Comparison of ENCODE assay signal across 11 cellular contexts in the genomic region with DNA sequence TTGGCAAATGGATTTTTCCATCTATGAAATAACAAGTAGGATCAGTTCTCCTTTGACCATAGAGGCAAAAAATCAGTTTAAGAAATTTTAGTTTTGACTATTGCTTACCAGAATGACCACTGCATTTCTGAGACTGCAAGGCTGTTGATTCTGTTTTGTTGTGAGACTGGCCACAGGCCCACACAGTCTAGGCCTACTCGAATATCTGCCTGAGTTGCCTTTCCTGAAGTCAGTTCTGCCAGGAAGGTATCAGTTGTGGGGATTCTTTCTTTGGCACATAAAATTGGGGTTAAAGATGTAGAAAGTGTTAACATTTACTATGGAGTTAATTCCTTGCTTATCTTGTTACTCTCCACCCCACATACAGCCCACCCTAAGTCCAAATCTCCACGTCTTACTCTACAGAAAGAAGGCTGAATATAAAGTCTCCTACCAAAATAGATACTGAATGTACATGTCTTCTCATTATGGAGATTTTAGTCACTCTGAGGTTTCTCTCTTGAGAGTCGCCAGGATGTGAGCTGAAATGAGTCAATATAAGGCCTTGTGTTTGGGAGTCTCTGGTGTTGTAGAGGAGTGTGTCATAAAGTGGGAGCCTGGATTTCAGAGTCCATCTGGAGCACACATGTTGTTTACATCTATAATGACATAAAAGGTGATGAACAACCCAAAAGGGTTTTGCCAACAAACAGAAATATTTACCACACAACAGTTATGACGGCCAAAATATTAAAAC. TPM values are rescaled to one million over a fixed set of nuclear protein-coding genes. Genes with fewer than 3 reads are reported as not detected.
A peak's percentile ranks its signal among the peaks of the same experiment; 100 is the strongest.
DNase-seq lines count a peak whose midpoint lies in the region; ATAC-seq and TF ChIP-seq lines count a peak whose summit lies in the region.
"Had no signal": no experiment of that assay in that cellular context is flagged by ENCODE, and none has a peak within 500 bp of the region (broad histone marks: within the 10 kb centered on the region; RNA-seq: fewer than 3 reads in every experiment).

No MANE protein-coding gene starts in this region.

- intact Hi-C loops in body of pancreas (cut with DNase I) = no loop called here
- intact Hi-C loops in CD4-positive, alpha-beta T cell (cut with DNase I, micrococcal nuclease) = no loop called here

- peaks cover 12% of the 10 kb centered on the region; the same call in 1 of the 2 replicates for H3K36me3 Mint-ChIP-seq in HFFc6 (ENCODE audit: low read depth)
- H3K36me3 Mint-ChIP-seq in CD4-positive, alpha-beta T cell (ENCODE audit: low read depth) = peaks cover 4% of the 10 kb centered on the region

- H3K4me1 ChIP-seq in body of pancreas = no peaks in the 10 kb centered on the region
- H3K4me1 ChIP-seq: pancreas had no signal

- H3K4me3 Mint-ChIP-seq in HFFc6 = peak overlapping the region; percentile 40
- no peak overlapping the region for H3K4me3 Mint-ChIP-seq in CD4-positive, alpha-beta T cell

- H3K9me3 Mint-ChIP-seq in HFFc6 = peaks cover 20% of the 10 kb centered on the region
- peaks cover 7% of the 10 kb centered on the region for H3K9me3 Mint-ChIP-seq in CD4-positive, alpha-beta T cell

- no peaks in the 10 kb centered on the region for H3K36me3 ChIP-seq in body of pancreas (replicated peaks in 1 of 2; ENCODE audit: insufficient read depth in 1 of 2, low read depth in 2 of 2)
- H3K36me3 ChIP-seq: pancreas had no signal

- H3K27me3 Mint-ChIP-seq in HFFc6 (ENCODE audit: insufficient read depth) = no peaks in the 10 kb centered on the region
- no peaks in the 10 kb centered on the region for H3K27me3 Mint-ChIP-seq in CD4-positive, alpha-beta T cell

- H3K27ac ChIP-seq in body of pancreas = no peak overlapping the region
- no peak overlapping the region for H3K27ac ChIP-seq in CD4-positive, alpha-beta T cell (ENCODE audit: low read depth, low read length)
- H3K27ac ChIP-seq: pancreas had no signal

- WGBS in body of pancreas, 2 donors = 73 to 84% methylated on average over 4 of the region's 4 CpGs

- POLR2A ChIA-PET in CD4-positive, alpha-beta T cell (lab: Charles Lee) = no interaction called here

- peak overlapping the region; percentile 95 for H3K27ac Mint-ChIP-seq in HFFc6
- no peak overlapping the region for H3K27ac Mint-ChIP-seq in CD4-positive, alpha-beta T cell

- no peaks in the 10 kb centered on the region for H3K27me3 ChIP-seq in body of pancreas
- no peaks in the 10 kb centered on the region for H3K27me3 ChIP-seq in CD4-positive, alpha-beta T cell (ENCODE audit: control insufficient read depth, insufficient read depth, low read length)
- H3K27me3 ChIP-seq: pancreas had no signal

- ATAC-seq in body of pancreas = peak; percentile 42
- no peak for ATAC-seq in HG02759 (IDR thresholded peaks at IDR 0.05; ENCODE audit: unreplicated experiment)
- no peak for ATAC-seq in CD4-positive, alpha-beta T cell (ENCODE audit: poor library complexity)

- TF ChIP-seq CTCF in AG09309 (IDR thresholded peaks at IDR 0.05; ENCODE audit: control insufficient read depth, insufficient read depth, low read depth, low read length, missing control alignments) (no peak), HFFc6 (IDR thresholded peaks at IDR 0.05) (no peak), body of pancreas (IDR thresholded peaks at IDR 0.05) (no peak)
- TF ChIP-seq CTCF in CD4-positive, alpha-beta T cell (IDR thresholded peaks at IDR 0.05) = no peak

- no peak overlapping the region for H3K4me3 ChIP-seq in AG09309 (ENCODE audit: control insufficient read depth, low read depth, low read length)
- H3K4me3 ChIP-seq in body of pancreas = no peak overlapping the region
- H3K4me3 ChIP-seq: pancreas had no signal

- TF ChIP-seq POLR2A in body of pancreas (IDR thresholded peaks at IDR 0.05) = no peak

- peaks cover 38% of the 10 kb centered on the region for H3K4me1 Mint-ChIP-seq in HFFc6 (ENCODE audit: low read depth)
- no peaks in the 10 kb centered on the region for H3K4me1 Mint-ChIP-seq in CD4-positive, alpha-beta T cell (ENCODE audit: low read depth)

- CTCF ChIA-PET in CD4-positive, alpha-beta T cell (lab: Charles Lee) = no interaction called here

- peaks cover 0 to 5% (median 0%) of the 10 kb centered on the region in 3 donors for H3K9me3 ChIP-seq in body of pancreas
- H3K9me3 ChIP-seq in CD4-positive, alpha-beta T cell (ENCODE audit: control insufficient read depth, low read length) = peaks cover 10% of the 10 kb centered on the region
- H3K9me3 ChIP-seq: pancreas had no signal

- DNase-seq in AG09309 (ENCODE audit: low read depth) (peak; percentile 79), HFFc6 (peak; percentile 84), body of pancreas (no peak), kidney tubule cell (ENCODE audit: low spot score) (peak; percentile 54), NCI-H1048 (lab: John Stamatoyannopoulos, UW) (no peak)
- DNase-seq in CD4-positive, alpha-beta T cell = no peak
- DNase-seq in activated CD8-positive, alpha-beta memory T cell treated with anti-CD3 and anti-CD28 coated beads, Interleukin-2, amount 50 U/mL, for 48 hours = no peak
- DNase-seq: DMS53; pancreas; stimulated activated naive CD4-positive, alpha-beta T cell had no signal

RNA-seq across cellular contexts. Expression of gene WWTR1, which starts 45.0 kb away (rescaled TPM):
- total RNA-seq in HFFc6 (2021; fragmentation: NEBNext Ultra II Directional; extraction: Animal tissue kit (Norgen Biotek cat#: 25700)) = 10 to 100 TPM; 41.5 to 49.7 (median 45.5) TPM
- total RNA-seq in body of pancreas = 10 to 100 TPM; 46.2 to 64.3 TPM
- total RNA-seq in CD4-positive, alpha-beta T cell = under 1 TPM; 0.22 to 0.30 TPM

RNA-seq across cellular contexts. Expression of gene COMMD2, which starts 49.4 kb away (rescaled TPM):
- 10 to 100 TPM; 27.0 to 32.8 (median 31.5) TPM for total RNA-seq in HFFc6 (2021; fragmentation: NEBNext Ultra II Directional; extraction: Animal tissue kit (Norgen Biotek cat#: 25700))
- total RNA-seq in body of pancreas = 10 to 100 TPM in 1 of 2 donors, 1 to 10 TPM in 1; 8.2 to 41.2 TPM
- 10 to 100 TPM; 42.0 to 46.8 TPM for total RNA-seq in CD4-positive, alpha-beta T cell

Comparison
In these comparisons a context has a peak if more than half of its experiments do, and no peak if none do; other contexts are left out.
1. DNase-seq: peak in AG09309 (single experiment), HFFc6 (single experiment) and kidney tubule cell (single experiment); none in body of pancreas (0 of 4), NCI-H1048 (single experiment), CD4-positive, alpha-beta T cell (0 of 10) and activated CD8-positive, alpha-beta memory T cell treated with anti-CD3 and anti-CD28 coated beads, Interleukin-2, amount 50 U/mL, for 48 hours (single experiment).
2. RNA of gene WWTR1, which starts 45.0 kb away (total RNA-seq): 46.2 to 64.3 TPM in body of pancreas and 41.5 to 49.7 TPM in HFFc6; 0.22 to 0.30 TPM in CD4-positive, alpha-beta T cell; every median in the first group is over 10 times any median in the second.